Comparison of ENCODE assay signal across 10 cellular contexts in genomic region chr19:18029617-18030338, GRCh38. TPM values are rescaled to one million over a fixed set of nuclear protein-coding genes. Genes with fewer than 3 reads are reported as not detected.
DNase-seq lines count a peak whose midpoint lies in the region; ATAC-seq, FAIRE-seq and TF ChIP-seq lines count a peak whose summit lies in the region.
"Had no signal": no experiment of that assay in that cellular context is flagged by ENCODE, and none has a peak within 500 bp of the region (broad histone marks: within the 10 kb centered on the region; RNA-seq: fewer than 3 reads in every experiment).

No MANE protein-coding gene starts in this region.

- WGBS in stomach, 5 donors: 23 to 33% (median 25%) methylated on average over 6 to 8 of the region's 8 CpGs

- ATAC-seq in HG03097 (IDR thresholded peaks at IDR 0.05; ENCODE audit: low FRiP score, unreplicated experiment): no peak
- ATAC-seq in GM18511 (IDR thresholded peaks at IDR 0.05; ENCODE audit: unreplicated experiment): no peak

- peak in 2 of 3 experiments; percentile 33 to 79 for DNase-seq in NCI-H1417 (lab: John Stamatoyannopoulos, UW)
- no peak for DNase-seq in NCI-H1417 treated with DMSO at 0.1 percent for 48 hours (lab: John Stamatoyannopoulos, UW)
- peak; percentile 36 for DNase-seq in fibroblast of pulmonary artery (ENCODE audit: low read depth)
- DNase-seq in stomach: peak; percentile 61
- no peak for DNase-seq in HTR-8/SVneo (ENCODE audit: insufficient read length, low spot score)

- peaks cover 25% of the 10 kb centered on the region for H3K4me1 ChIP-seq in OCI-LY1 (ENCODE audit: insufficient read depth, low read length, severe bottlenecking)
- H3K4me1 ChIP-seq in stomach: peaks cover 5 to 28% (median 11%) of the 10 kb centered on the region in 4 donors

- H3K4me2 ChIP-seq in OCI-LY1 (ENCODE audit: low read length): no peak overlapping the region; the same call in 1 of the 2 replicates
- H3K4me2 ChIP-seq: smooth muscle cell had no signal

- no peak for TF ChIP-seq CTCF in OCI-LY1 (IDR thresholded peaks at IDR 0.05; ENCODE audit: low read length)
- TF ChIP-seq CTCF in fibroblast of pulmonary artery (IDR thresholded peaks at IDR 0.05; ENCODE audit: low read length, missing control alignments): no peak
- TF ChIP-seq CTCF in stomach (IDR thresholded peaks at IDR 0.05): no peak

- H3K27me3 ChIP-seq in OCI-LY1 (ENCODE audit: insufficient read depth, low read length): no peaks in the 10 kb centered on the region
- H3K27me3 ChIP-seq in stomach: no peaks in the 10 kb centered on the region

- H4K20me1 ChIP-seq in OCI-LY1 (ENCODE audit: insufficient read depth, low read length): no peaks in the 10 kb centered on the region

- peak overlapping the region; percentile 39 for H3K27ac ChIP-seq in OCI-LY1 (ENCODE audit: low read depth, low read length, poor library complexity, severe bottlenecking)
- H3K27ac ChIP-seq in stomach: peak overlapping the region in 3 of 5 donors; percentile 26 to 42 (median 38)

- H3K9me3 ChIP-seq in OCI-LY1 (ENCODE audit: low read length) (no peaks in the 10 kb centered on the region), stomach (no peaks in the 10 kb centered on the region)

- no peaks in the 10 kb centered on the region for H3K9me2 ChIP-seq in OCI-LY1 (ENCODE audit: low read depth, low read length)

- H3K9ac ChIP-seq in OCI-LY1 (ENCODE audit: low read length): no peak overlapping the region; the same call in 1 of the 2 replicates

- H2AFZ ChIP-seq in OCI-LY1 (ENCODE audit: low read length): no peak overlapping the region

- no peaks in the 10 kb centered on the region; the same call in 1 of the 2 replicates for H3F3A ChIP-seq in OCI-LY1 (ENCODE audit: insufficient read depth, low read length)

- no peak for TF ChIP-seq EP300 in stomach (IDR thresholded peaks at IDR 0.05)

- intact Hi-C loops in stomach (cut with DNase I; ENCODE audit: low total_unique reads): no loop called here

- no peaks in the 10 kb centered on the region for H3K79me2 ChIP-seq in OCI-LY1 (ENCODE audit: insufficient read depth, low read length)

- no peak for TF ChIP-seq POLR2A in stomach (IDR thresholded peaks at IDR 0.05)

- H3K4me3 ChIP-seq in OCI-LY1 (ENCODE audit: low read depth, low read length, poor library complexity, severe bottlenecking) (no peak overlapping the region), fibroblast of pulmonary artery (replicated peaks; ENCODE audit: low read depth, low read length) (no peak overlapping the region), stomach (no peak overlapping the region)
- H3K4me3 ChIP-seq: smooth muscle cell had no signal

- H3K36me3 ChIP-seq in OCI-LY1 (ENCODE audit: insufficient read depth, low read length) (no peaks in the 10 kb centered on the region), stomach (no peaks in the 10 kb centered on the region)

- FAIRE-seq in HTR-8/SVneo (lab: Jason Lieb, UNC): no peak
- FAIRE-seq: A204.1 had no signal

RNA-seq across cellular contexts. Expression of gene ARRDC2, which starts 21.8 kb away (rescaled TPM):
- 100 to 1,000 TPM in 1 of 5 donors, 10 to 100 TPM in 4; 19.8 to 130 (median 60.8) TPM for total RNA-seq in stomach
- polyA plus RNA-seq in stomach: 10 to 100 TPM; 31.4 to 34.1 (median 32.7) TPM

RNA-seq across cellular contexts. Expression of gene IL12RB1, which starts 57.0 kb away (rescaled TPM):
- total RNA-seq in stomach: 1 to 10 TPM in 1 of 5 donors, under 1 TPM in 1, not detected in 3; 0.18 to 9.3 TPM
- polyA plus RNA-seq in stomach: under 1 TPM in 2 of 3 donors, not detected in 1; 0.68 to 0.87 TPM
- total RNA-seq: smooth muscle cell had no signal
- polyA plus RNA-seq: smooth muscle cell had no signal

Comparison
In these comparisons a context has a peak if more than half of its experiments do, and no peak if none do; other contexts are left out.
1. DNase-seq: peak in NCI-H1417 (2 of 3), fibroblast of pulmonary artery (single experiment) and stomach (single experiment); none in NCI-H1417 treated with DMSO at 0.1 percent for 48 hours (single experiment) and HTR-8/SVneo (single experiment).